Comparison of ENCODE assay signal across 6 cellular contexts in genomic region chr3:4684976-4685375, GRCh38.
"Had no signal": no experiment of that assay in that cellular context is flagged by ENCODE, and none has a peak within 500 bp of the region (broad histone marks: within the 10 kb centered on the region; RNA-seq: fewer than 3 reads in every experiment).

No MANE protein-coding gene starts in this region.

- H3K9ac ChIP-seq: KMS-11 had no signal

- H3K27ac ChIP-seq: HL-60, KMS-11 had no signal

- DNase-seq: IMR-90, KBM-7, KG1 had no signal

- H3K4me2 ChIP-seq: KMS-11 had no signal

- H3K4me3 ChIP-seq: K562 had no signal
